ENCODE assay signal across 7 cellular contexts in genomic region chr2:44167311-44167907, GRCh38. TPM values are rescaled to one million over a fixed set of nuclear protein-coding genes. Genes with fewer than 3 reads are reported as not detected.
DNase-seq lines count a peak whose midpoint lies in the region; TF ChIP-seq lines count a peak whose summit lies in the region.

No MANE protein-coding gene starts in this region.

- H3K27me3 Mint-ChIP-seq in glutamatergic neuron (ENCODE audit: unreplicated experiment): peaks cover 9% of the 10 kb centered on the region

- no peak for TF ChIP-seq CTCF in HFF-Myc (IDR thresholded peaks at IDR 0.05; ENCODE audit: low read depth, low read length, missing control alignments)
- TF ChIP-seq CTCF in VCaP (conservative IDR thresholded peaks at IDR 0.05): no peak
- no peak for TF ChIP-seq CTCF in glutamatergic neuron (IDR thresholded peaks at IDR 0.05; ENCODE audit: partially characterized antibody, unreplicated experiment)
- no peak for TF ChIP-seq CTCF in spleen (IDR thresholded peaks at IDR 0.05 in 8 of 11, conservative IDR thresholded peaks at IDR 0.05 in 3 of 11)

- no peak for DNase-seq in HFF-Myc (ENCODE audit: extremely low read depth, low read depth)
- no peak for DNase-seq in glutamatergic neuron
- no peak for DNase-seq in spleen
- DNase-seq in germinal center (ENCODE audit: low spot score): no peak
- DNase-seq in GOT3 (lab: John Stamatoyannopoulos, UW): no peak
- no peak for DNase-seq in activated effector memory CD4-positive, alpha-beta T cell treated with Interleukin-2 at 50 U/mL for 16 hours

- TF ChIP-seq POLR2A in spleen (IDR thresholded peaks at IDR 0.05): no peak

- no peaks in the 10 kb centered on the region for H3K27me3 ChIP-seq in spleen (replicated peaks in 1 of 7)

- H3K9me3 Mint-ChIP-seq in glutamatergic neuron (ENCODE audit: unreplicated experiment): peaks cover 16% of the 10 kb centered on the region

- H3K4me3 ChIP-seq in HFF-Myc (replicated peaks; ENCODE audit: low read depth, low read length) (peak overlapping the region; percentile 50), spleen (peak overlapping the region; percentile 22 to 96 (median 49))

- no peaks in the 10 kb centered on the region for H3K36me3 ChIP-seq in spleen

- intact Hi-C loops in spleen (cut with DNase I; ENCODE audit: low total_unique reads): no loop called here

- peaks cover 6% of the 10 kb centered on the region for H3K4me1 Mint-ChIP-seq in glutamatergic neuron (ENCODE audit: low read depth, unreplicated experiment)

- H3K9me3 ChIP-seq in spleen: peaks cover 0 to 12% (median 0%) of the 10 kb centered on the region in 8 donors

- H3K4me3 Mint-ChIP-seq in glutamatergic neuron (ENCODE audit: unreplicated experiment): peak overlapping the region; percentile 98

- peak overlapping the region; percentile 97 for H3K27ac Mint-ChIP-seq in glutamatergic neuron (ENCODE audit: unreplicated experiment)

- 31 to 38% (median 34%) methylated on average over 18 of the region's 18 CpGs for WGBS in spleen, 5 donors

- peaks cover 13 to 43% (median 26%) of the 10 kb centered on the region in 6 donors for H3K4me1 ChIP-seq in spleen

- H3K36me3 Mint-ChIP-seq in glutamatergic neuron (ENCODE audit: unreplicated experiment): peaks cover 13% of the 10 kb centered on the region

- H3K27ac ChIP-seq in VCaP: peak overlapping the region; percentile 90
- H3K27ac ChIP-seq in spleen: peak overlapping the region; percentile 90 to 99 (median 97)

RNA-seq across cellular contexts. Expression of gene PPM1B, which starts 1.3 kb away (rescaled TPM):
- total RNA-seq in glutamatergic neuron (ENCODE audit: unreplicated experiment) (49.2 TPM), spleen (10 to 100 TPM; 52.5 to 86.3 (median 60.2) TPM)
- 10 to 100 TPM; 21.9 to 27.1 (median 25.9) TPM for polyA plus RNA-seq in spleen
